Comparison of ENCODE assay signal across 8 cellular contexts in genomic region chr9:38969480-38969879, GRCh38.
DNase-seq lines count a peak whose midpoint lies in the region; ATAC-seq, FAIRE-seq and TF ChIP-seq lines count a peak whose summit lies in the region.
"Not testable (repeated sequence)": the region's sequence is repeated elsewhere in the genome, so short reads cannot be mapped to it uniquely, and the experiment has no call there.

No MANE protein-coding gene starts in this region.

- TF ChIP-seq CTCF in left lung (IDR thresholded peaks at IDR 0.05); HepG2 (CRISPR knock-in tag; IDR thresholded peaks at IDR 0.05); mucosa of descending colon (IDR thresholded peaks at IDR 0.05); pancreas (IDR thresholded peaks at IDR 0.05): not testable (repeated sequence)

- 17% methylated on average over 3 of the region's 5 CpGs for WGBS in HepG2 (ENCODE audit: low lambda C conversion rate)
- 20 to 24% methylated on average over 3 of the region's 5 CpGs for WGBS in pancreas, 2 donors

- not testable (repeated sequence) for H3K4me1 ChIP-seq in left lung; HepG2 (ENCODE audit: insufficient read depth, low read length); mucosa of descending colon (ENCODE audit: low read depth); pancreas

- peak; percentile 53 for ATAC-seq in Right ventricle myocardium superior (ENCODE audit: poor library complexity)
- peak; percentile 71 for ATAC-seq in left ventricle myocardium superior
- ATAC-seq in left colon, result peak; percentile 48
- ATAC-seq in left lobe of liver, result peak; percentile 25
- ATAC-seq in left lung, result peak; percentile 30
- peak; percentile 15; the same call in 1 of the 3 replicates for ATAC-seq in HepG2
- ATAC-seq in mucosa of descending colon, result peak; percentile 45
- ATAC-seq in pancreas, result peak; percentile 31 to 73 (median 57)

- not testable (repeated sequence) for H3K27me3 ChIP-seq in left lung; HepG2 (ENCODE audit: control insufficient read depth in 1 of 2, insufficient read depth in 2 of 2, low read length in 2 of 2); pancreas

- POLR2A ChIA-PET in HepG2 (lab: Yijun Ruan, JAX), result not testable (repeated sequence)

- not testable (repeated sequence) for TF ChIP-seq RAD21 in HepG2 (CRISPR knock-in tag; IDR thresholded peaks at IDR 0.05)

- not testable (repeated sequence) for H3K36me3 ChIP-seq in left lung; HepG2 (replicated peaks in 1 of 2; ENCODE audit: control insufficient read depth in 1 of 2, insufficient read depth in 2 of 2, low read length in 2 of 2); mucosa of descending colon (ENCODE audit: low read depth); pancreas

- in situ Hi-C loops in HepG2 (cut with HindIII; ENCODE audit: extremely low pct_ligation_motif_present, low pct_unique_long_range_greater_than_20kb), result not testable (repeated sequence)

- not testable (repeated sequence) for H3K4me3 ChIP-seq in left lung; HepG2 (replicated peaks in 1 of 3; ENCODE audit: insufficient read depth in 1 of 3, low read depth in 2 of 3, low read length in 3 of 3); mucosa of descending colon; pancreas

- H2AFZ ChIP-seq in HepG2 (ENCODE audit: low read length), result not testable (repeated sequence)

- CTCF ChIA-PET in HepG2 (lab: Yijun Ruan, JAX; ENCODE audit: low intra/inter-chr PET ratio, low total read pairs), result not testable (repeated sequence)

- not testable (repeated sequence) for DNase-seq in Right ventricle myocardium superior; left ventricle myocardium superior; left colon; left lobe of liver (ENCODE audit: low spot score); left lung; HepG2 (ENCODE audit: low spot score); mucosa of descending colon; pancreas

- not testable (repeated sequence) for H3K79me2 ChIP-seq in HepG2 (ENCODE audit: insufficient read depth, low read length)

- not testable (repeated sequence) for H3K9ac ChIP-seq in HepG2 (ENCODE audit: insufficient read depth, low read depth, low read length)

- TF ChIP-seq EP300 in HepG2 (IDR thresholded peaks at IDR 0.05; ENCODE audit: low read depth in 2 of 2, low read length in 2 of 2); HepG2 (CRISPR knock-in tag; IDR thresholded peaks at IDR 0.05; ENCODE audit: borderline replicate concordance): not testable (repeated sequence)

- not testable (repeated sequence) for H3K9me3 ChIP-seq in left lung; HepG2 (ENCODE audit: low read length); mucosa of descending colon; pancreas

- not testable (repeated sequence) for H3K27ac ChIP-seq in left lung; HepG2 (ENCODE audit: extremely low read length, insufficient read depth, low read length); pancreas

- not testable (repeated sequence) for TF ChIP-seq POLR2A in HepG2 (IDR thresholded peaks at IDR 0.05; ENCODE audit: insufficient read depth in 1 of 2, low read depth in 2 of 2, low read length in 2 of 2)

- not testable (repeated sequence) for H4K20me1 ChIP-seq in HepG2 (ENCODE audit: insufficient read depth, low read length)

- FAIRE-seq in HepG2 (lab: Jason Lieb, UNC); pancreas (lab: Jason Lieb, UNC): not testable (repeated sequence)

- BruUV-seq in HepG2 (replicated peaks; lab: Mats Ljungman, UMichigan), result not testable (repeated sequence)

- H3K4me2 ChIP-seq in HepG2 (ENCODE audit: low read depth, low read length), result not testable (repeated sequence)

- intact Hi-C loops in Right ventricle myocardium superior (cut with DNase I); left ventricle myocardium superior (cut with micrococcal nuclease); left colon (cut with DNase I, micrococcal nuclease); left lung (cut with DNase I); HepG2 (cut with micrococcal nuclease; ENCODE audit: unreplicated experiment); mucosa of descending colon (cut with DNase I, micrococcal nuclease); pancreas (cut with DNase I): not testable (repeated sequence)

Comparison
In these comparisons a context has a peak if more than half of its experiments do, and no peak if none do; other contexts are left out.
1. ATAC-seq: peak in every context shown above with its lines; median percentile 71 in left ventricle myocardium superior; 57 in pancreas; 53 in Right ventricle myocardium superior; 48 in left colon; 45 in mucosa of descending colon; 30 in left lung; 25 in left lobe of liver; 15 in HepG2.